In genomic region chr1:45205910-45206721, GRCh38 we compare ENCODE assay signal across 1 cellular context.
TF ChIP-seq lines count a peak whose summit lies in the region.

ZSWIM5 (minus strand) TSS chr1:45206605; CDS start chr1:45206350, 255 bp downstream.

TF ChIP-seq in GM12878, 131 proteins besides CTCF, POLR2A, EP300 and RAD21 (continued from another document):
- TF ChIP-seq ZBTB11 (CRISPR knock-in tag; IDR thresholded peaks at IDR 0.05) (no peak), BHLHE40 (IDR thresholded peaks at IDR 0.05; ENCODE audit: borderline replicate concordance in 1 of 2, low read depth in 2 of 2, low read length in 1 of 2) (0 out of 4 replicates have a peak, but pooled peaks of 1 of the 2 experiments have one; percentile 17), RBBP5 (conservative IDR thresholded peaks at IDR 0.05) (no peak), YY1 (IDR thresholded peaks at IDR 0.05; ENCODE audit: low read depth, low read length) (peak; percentile 92), DPF2 (IDR thresholded peaks at IDR 0.05) (0 out of 2 replicates have a peak, but pooled peaks have one; percentile 24), TBL1XR1 (IDR thresholded peaks at IDR 0.05; ENCODE audit: low read depth, low read length) (no peak)
